In genomic region chr19:16470911-16471811, GRCh38 we compare ENCODE assay signal across 8 cellular contexts. TPM values are rescaled to one million over a fixed set of nuclear protein-coding genes. Genes with fewer than 3 reads are reported as not detected.
A peak's percentile ranks its signal among the peaks of the same experiment; 100 is the strongest.
DNase-seq lines count a peak whose midpoint lies in the region; ATAC-seq and TF ChIP-seq lines count a peak whose summit lies in the region.

No MANE protein-coding gene starts in this region.

- H3K36me3 Mint-ChIP-seq in activated T-cell treated with anti-CD3 and anti-CD28 coated beads, Interleukin-2, amount 50 U/mL, for 4 hours (ENCODE audit: insufficient read depth) = peaks cover 2% of the 10 kb centered on the region

- no peaks in the 10 kb centered on the region for H3K27me3 Mint-ChIP-seq in activated T-cell treated with anti-CD3 and anti-CD28 coated beads, Interleukin-2, amount 50 U/mL, for 4 hours (ENCODE audit: low read depth)

- H3K9me3 Mint-ChIP-seq in activated T-cell treated with anti-CD3 and anti-CD28 coated beads, Interleukin-2, amount 50 U/mL, for 4 hours = no peaks in the 10 kb centered on the region

- peak overlapping the region; percentile 77 for H3K4me3 ChIP-seq in choroid plexus epithelial cell (ENCODE audit: low read depth, low read length)

- no peak for TF ChIP-seq CTCF in choroid plexus epithelial cell (conservative IDR thresholded peaks at IDR 0.05; ENCODE audit: low read depth, low read length)

- ATAC-seq in activated T-cell treated with anti-CD3 and anti-CD28 coated beads, Interleukin-2, amount 50 U/mL, for 4 hours = peak; percentile 39 to 48
- ATAC-seq in HG02884 (IDR thresholded peaks at IDR 0.05; ENCODE audit: unreplicated experiment) = peak; percentile 24

- peaks cover 33% of the 10 kb centered on the region for H3K4me1 Mint-ChIP-seq in activated T-cell treated with anti-CD3 and anti-CD28 coated beads, Interleukin-2, amount 50 U/mL, for 4 hours (ENCODE audit: low read depth)

- peak; percentile 12 for DNase-seq in activated T-cell treated with anti-CD3 and anti-CD28 coated beads, Interleukin-2, amount 50 U/mL, for 4 hours
- DNase-seq in activated T-cell treated with anti-CD3 and anti-CD28 coated beads for 4 hours (no peak), RPMI8226 (peak; percentile 46), choroid plexus epithelial cell (ENCODE audit: low read depth) (peak; percentile 71), lung microvascular endothelial cell (ENCODE audit: low read depth in 2 of 2) (peak; percentile 40 to 43), stromal cell of bone marrow (ENCODE audit: low read depth) (peak; percentile 70)
- no peak for DNase-seq in effector CD4-positive, alpha-beta T cell

- peak overlapping the region; percentile 89 for H3K4me3 Mint-ChIP-seq in activated T-cell treated with anti-CD3 and anti-CD28 coated beads, Interleukin-2, amount 50 U/mL, for 4 hours

RNA-seq across cellular contexts. Expression of gene EPS15L1, which starts 0.6 kb away (rescaled TPM):
- total RNA-seq in activated T-cell treated with anti-CD3 and anti-CD28 coated beads, Interleukin-2, amount 50 U/mL, for 4 hours = 10 to 100 TPM; 37.0 to 40.1 (median 38.1) TPM
- 5.9 and 6.7 TPM in 2 replicates for total RNA-seq in lung microvascular endothelial cell

RNA-seq across cellular contexts. Expression of gene CALR3, which starts 24.8 kb away (rescaled TPM):
- not detected for total RNA-seq in activated T-cell treated with anti-CD3 and anti-CD28 coated beads, Interleukin-2, amount 50 U/mL, for 4 hours
- total RNA-seq in lung microvascular endothelial cell = not detected in 2 replicates

RNA-seq across cellular contexts. Expression of gene C19orf44, which starts 25.0 kb away (rescaled TPM):
- 1 to 10 TPM; 2.4 to 3.2 (median 2.7) TPM for total RNA-seq in activated T-cell treated with anti-CD3 and anti-CD28 coated beads, Interleukin-2, amount 50 U/mL, for 4 hours
- total RNA-seq in lung microvascular endothelial cell = 1.1 and 1.4 TPM in 2 replicates

Comparison
In these comparisons a context has a peak if more than half of its experiments do, and no peak if none do; other contexts are left out.
1. DNase-seq: peak in activated T-cell treated with anti-CD3 and anti-CD28 coated beads, Interleukin-2, amount 50 U/mL, for 4 hours (single experiment), RPMI8226 (single experiment), choroid plexus epithelial cell (single experiment), lung microvascular endothelial cell (2 of 2) and stromal cell of bone marrow (single experiment); none in activated T-cell treated with anti-CD3 and anti-CD28 coated beads for 4 hours (single experiment) and effector CD4-positive, alpha-beta T cell (single experiment).